34 cellular contexts compared by ENCODE assay signal in the genomic region with DNA sequence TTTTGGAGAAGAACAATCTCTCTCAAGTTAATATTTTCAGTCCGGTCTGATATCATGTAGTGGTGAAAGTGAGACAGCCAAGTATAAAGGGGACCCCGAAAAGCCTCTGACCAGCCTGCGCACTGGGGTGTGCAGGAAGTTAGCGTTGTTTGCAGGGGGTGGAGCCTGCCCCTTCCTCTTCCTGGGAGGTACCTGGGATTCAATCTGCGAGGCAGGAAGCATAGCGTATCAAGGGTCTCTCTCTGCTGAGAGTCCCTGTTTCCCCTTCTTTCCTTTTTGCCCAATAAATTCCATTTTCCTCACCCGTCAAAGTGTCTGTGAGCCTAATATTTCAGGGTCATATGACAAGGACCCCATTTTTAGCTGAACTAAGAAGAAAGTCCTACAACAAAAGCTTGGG.
"Had no signal": no experiment of that assay in that cellular context is flagged by ENCODE, and none has a peak within 500 bp of the region (broad histone marks: within the 10 kb centered on the region; RNA-seq: fewer than 3 reads in every experiment).

No MANE protein-coding gene starts in this region.

- DNase-seq: Karpas-422, Kasumi-1, MG63, MM.1S, MV-4-11, NCI-H1048, NCI-H1092, NCI-H1092 treated with DMSO at 0.1 percent for 48 hours, NCI-H1105, NCI-H1105 treated with DMSO at 0.1 percent for 48 hours, NCI-H1417, NCI-H1417 treated with DMSO at 0.1 percent for 48 hours, NCI-H1436, NCI-H1436 treated with DMSO at 0.1 percent for 48 hours, NCI-H146, NCI-H1694, NCI-H1694 treated with DMSO at 0.1 percent for 48 hours, NCI-H187, NCI-H187 treated with DMSO at 0.1 percent for 48 hours, NCI-H1930, NCI-H2029, NCI-H2029 treated with DMSO at 0.1 percent for 48 hours, NCI-H2081, NCI-H2081 treated with DMSO at 0.1 percent for 48 hours, NCI-H2107, NCI-H2171, NCI-H2171 treated with DMSO at 0.1 percent for 48 hours, NCI-H2227 treated with DMSO at 0.1 percent for 48 hours, NCI-H226, NCI-H345, NCI-H446, NCI-H446 treated with DMSO at 0.1 percent for 48 hours, NCI-H510A, NCI-H510A treated with DMSO at 0.1 percent for 48 hours had no signal

- H3K36me3 ChIP-seq: MG63 had no signal

- H3K27me3 ChIP-seq: MG63 had no signal

- H3K4me3 ChIP-seq: MG63 had no signal
